21 cellular contexts compared by ENCODE assay signal in genomic region chr4:123841431-123842121, GRCh38.
"Had no signal": no experiment of that assay in that cellular context is flagged by ENCODE, and none has a peak within 500 bp of the region (broad histone marks: within the 10 kb centered on the region; RNA-seq: fewer than 3 reads in every experiment).

No MANE protein-coding gene starts in this region.

- DNase-seq: effector memory CD8-positive, alpha-beta T cell; esophagus squamous epithelium; foreskin melanocyte; heart right ventricle; hypothalamus; kidney glomerular epithelial cell; mammary epithelial cell; mucosa of descending colon; natural killer cell; nucleus accumbens; ovary; right lobe of liver; small intestine; stimulated activated CD4-positive, alpha-beta T cell treated with anti-CD3 and anti-CD28 coated beads, Interleukin-2, amount 100 ng/mL, for 48 hours; stimulated activated naive CD4-positive, alpha-beta T cell treated with Interleukin-2 at 50 U/mL for 16 hours; trophoblast cell had no signal

- H2AFZ ChIP-seq: neural progenitor cell had no signal

- H3K27ac ChIP-seq: epithelial cell of prostate, neural progenitor cell, ovary, right lobe of liver had no signal

- H3K9ac ChIP-seq: neural progenitor cell had no signal

- H3K36me3 ChIP-seq: esophagus squamous epithelium, heart right ventricle, neural progenitor cell, ovary, right lobe of liver had no signal

- H3K4me3 ChIP-seq: esophagus squamous epithelium, heart right ventricle, mucosa of descending colon, neural progenitor cell, ovary, right lobe of liver had no signal

- H3K4me1 ChIP-seq: neural progenitor cell, right lobe of liver had no signal

- ATAC-seq: effector memory CD8-positive, alpha-beta T cell; heart right ventricle; left lobe of liver; mucosa of descending colon; natural killer cell; right lobe of liver had no signal

- H3K4me2 ChIP-seq: neural progenitor cell had no signal

- H3K9me3 ChIP-seq: esophagus squamous epithelium, mucosa of descending colon, ovary, right lobe of liver had no signal

- H3K27me3 ChIP-seq: esophagus squamous epithelium, heart right ventricle, neural progenitor cell, ovary, right lobe of liver had no signal

- FAIRE-seq: islet of Langerhans, small intestine, urothelium cell line had no signal
